In the genomic region with DNA sequence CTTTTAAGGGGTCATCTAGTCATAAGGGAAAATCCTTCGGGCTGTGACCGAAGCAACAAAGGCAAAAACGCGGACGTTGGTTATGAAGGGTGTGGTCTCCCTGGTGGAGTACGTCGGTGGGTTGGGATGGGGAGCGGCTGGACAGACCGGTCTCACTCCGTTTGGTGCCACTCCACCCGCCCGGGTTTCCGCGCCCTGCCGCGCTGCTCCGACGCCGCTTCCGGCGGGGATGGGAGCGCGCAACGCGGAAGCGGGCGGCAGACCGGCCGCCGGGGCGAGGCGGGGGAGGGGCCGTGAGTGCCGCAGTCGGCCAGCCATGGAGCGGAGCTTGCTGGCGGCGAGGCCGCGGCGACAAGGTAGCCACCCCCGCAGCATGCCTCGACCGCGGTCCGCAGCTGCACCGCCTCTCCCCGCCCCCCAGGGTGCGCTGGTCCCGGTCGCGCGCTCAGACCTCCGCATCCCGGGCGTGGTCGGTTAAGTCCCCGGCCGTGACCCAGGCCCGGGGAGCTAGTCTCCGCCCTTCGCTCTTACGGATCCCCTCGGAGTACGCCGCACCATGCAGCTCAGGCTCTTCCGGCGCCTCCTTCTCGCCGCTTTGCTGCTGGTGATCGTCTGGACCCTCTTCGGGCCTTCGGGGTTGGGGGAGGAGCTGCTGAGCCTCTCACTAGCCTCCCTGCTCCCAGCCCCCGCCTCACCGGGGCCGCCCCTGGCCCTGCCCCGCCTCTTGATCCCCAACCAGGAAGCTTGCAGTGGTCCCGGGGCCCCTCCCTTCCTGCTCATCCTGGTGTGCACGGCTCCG, we compare ENCODE assay signal across 8 cellular contexts. TPM values are rescaled to one million over a fixed set of nuclear protein-coding genes. Genes with fewer than 3 reads are reported as not detected.
DNase-seq lines count a peak whose midpoint lies in the region; ATAC-seq and TF ChIP-seq lines count a peak whose summit lies in the region.

A gene with protein sequence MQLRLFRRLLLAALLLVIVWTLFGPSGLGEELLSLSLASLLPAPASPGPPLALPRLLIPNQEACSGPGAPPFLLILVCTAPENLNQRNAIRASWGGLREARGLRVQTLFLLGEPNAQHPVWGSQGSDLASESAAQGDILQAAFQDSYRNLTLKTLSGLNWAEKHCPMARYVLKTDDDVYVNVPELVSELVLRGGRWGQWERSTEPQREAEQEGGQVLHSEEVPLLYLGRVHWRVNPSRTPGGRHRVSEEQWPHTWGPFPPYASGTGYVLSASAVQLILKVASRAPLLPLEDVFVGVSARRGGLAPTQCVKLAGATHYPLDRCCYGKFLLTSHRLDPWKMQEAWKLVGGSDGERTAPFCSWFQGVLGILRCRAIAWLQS (plus strand): TSS at position 260 of the 799 bp plus-strand sequence. CDS start 297 bp downstream, at position 557.

- TF ChIP-seq POLR2A in suprapubic skin (IDR thresholded peaks at IDR 0.05), result peak; percentile 5 to 57

- H3K4me1 ChIP-seq in suprapubic skin, result peaks cover 63% of the 10 kb centered on the region

- peak within 1 kb of the TSS; percentile 92 for H3K27ac ChIP-seq in suprapubic skin

- no peaks in the 10 kb centered on the region for H3K9me3 Mint-ChIP-seq in nephron progenitor cell

- H3K36me3 Mint-ChIP-seq in nephron progenitor cell (ENCODE audit: low read depth), result peaks cover 40% of the 10 kb centered on the region

- TF ChIP-seq EP300 in suprapubic skin (IDR thresholded peaks at IDR 0.05), result no peak

- H3K9me3 ChIP-seq in suprapubic skin, result no peaks in the 10 kb centered on the region

- peak within 1 kb of the TSS; percentile 95 for H3K27ac Mint-ChIP-seq in nephron progenitor cell

- H3K27me3 Mint-ChIP-seq in nephron progenitor cell (ENCODE audit: low read depth, poor library complexity), result no peaks in the 10 kb centered on the region

- H3K4me3 ChIP-seq in fibroblast of villous mesenchyme (ENCODE audit: low read depth, low read length), result peak within 1 kb of the TSS; percentile 68
- H3K4me3 ChIP-seq in suprapubic skin, result peak within 1 kb of the TSS; percentile 83

- ATAC-seq in GM19372 (IDR thresholded peaks at IDR 0.05; ENCODE audit: low read depth, unreplicated experiment) (peak; percentile 56), HG03571 (IDR thresholded peaks at IDR 0.05; ENCODE audit: unreplicated experiment) (peak; percentile 45)

- DNase-seq in COLO829 (ENCODE audit: low spot score) (peak; percentile 62), RPMI8226 (peak; percentile 72), fibroblast of villous mesenchyme (ENCODE audit: low read depth) (peak; percentile 67), nephron progenitor cell (peak; percentile 87), suprapubic skin (ENCODE audit: low spot score in 2 of 2) (peak; percentile 90 to 91)
- DNase-seq in activated effector memory CD4-positive, alpha-beta T cell treated with anti-CD3 and anti-CD28 coated beads, Interleukin-2, amount 50 U/mL, for 16 hours, result peak; percentile 90

- peak within 1 kb of the TSS; percentile 96 for H3K4me3 Mint-ChIP-seq in nephron progenitor cell

- peaks cover 74% of the 10 kb centered on the region for H3K4me1 Mint-ChIP-seq in nephron progenitor cell

- H3K27me3 ChIP-seq in suprapubic skin, result no peaks in the 10 kb centered on the region

- TF ChIP-seq CTCF in fibroblast of villous mesenchyme (IDR thresholded peaks at IDR 0.05; ENCODE audit: insufficient read depth, low read depth, low read length) (peak; percentile 52), nephron progenitor cell (IDR thresholded peaks at IDR 0.05) (peak; percentile 68), suprapubic skin (IDR thresholded peaks at IDR 0.05) (peak; percentile 5 to 75)

- WGBS in suprapubic skin, result 2% methylated on average over 35 of the region's 80 CpGs

- peaks cover 55% of the 10 kb centered on the region for H3K36me3 ChIP-seq in suprapubic skin

RNA-seq across cellular contexts. Expression of the gene that starts here (rescaled TPM):
- total RNA-seq in fibroblast of villous mesenchyme (2.6 and 5.5 TPM in 2 replicates), suprapubic skin (10 to 100 TPM; 16.6 to 26.2 (median 18.2) TPM)

Comparison
In these comparisons a context has a peak if more than half of its experiments do, and no peak if none do; other contexts are left out.
1. Peak in every context shown above with its lines: DNase-seq, ATAC-seq, H3K4me3 ChIP-seq and H3K27ac ChIP-seq.